Comparison of ENCODE assay signal across 8 cellular contexts in the genomic region with DNA sequence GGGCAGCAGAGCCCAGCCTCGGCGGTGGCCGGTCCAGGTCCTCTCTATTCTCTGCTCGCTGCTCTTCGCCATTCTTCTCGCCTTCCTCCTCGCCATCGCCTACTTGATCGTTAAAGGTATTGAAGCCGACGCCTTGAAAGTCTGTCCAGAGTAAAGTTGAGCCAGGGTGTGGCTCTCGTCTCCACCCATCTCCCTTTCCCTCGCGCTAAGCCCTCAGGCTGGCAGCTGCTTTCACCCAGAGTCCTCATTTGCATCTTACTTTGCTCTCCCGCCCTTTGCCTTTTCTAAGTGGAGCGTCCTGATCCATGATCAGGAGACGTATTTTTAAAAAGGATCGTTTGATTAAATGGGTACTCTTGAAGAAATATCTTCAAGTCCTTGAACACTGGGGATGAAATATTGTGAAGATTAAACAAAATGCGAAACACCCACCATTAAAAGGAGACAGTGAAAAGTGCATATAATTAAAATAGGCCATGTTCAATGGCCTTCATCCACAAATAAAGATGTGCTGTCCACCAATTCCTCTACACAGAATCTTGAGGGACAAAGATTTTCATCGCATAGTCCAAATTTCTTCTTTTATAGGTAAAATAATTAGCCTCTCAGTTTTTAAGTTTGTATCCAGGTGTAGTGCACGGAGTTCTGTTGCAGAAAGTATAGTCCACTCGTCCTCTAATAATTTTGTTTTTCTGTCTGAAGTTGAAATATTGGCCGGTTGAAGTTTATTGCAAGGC. TPM values are rescaled to one million over a fixed set of nuclear protein-coding genes. Genes with fewer than 3 reads are reported as not detected.
A peak's percentile ranks its signal among the peaks of the same experiment; 100 is the strongest.
DNase-seq lines count a peak whose midpoint lies in the region; ATAC-seq and TF ChIP-seq lines count a peak whose summit lies in the region.

No MANE protein-coding gene starts in this region.

- H3K27ac ChIP-seq in SJSA1 (peak overlapping the region; percentile 91), mucosa of rectum (ENCODE audit: low read depth in 2 of 2, low read length in 2 of 2) (peak overlapping the region; percentile 99 to 100)
- peak overlapping the region; percentile 97 for H3K27ac ChIP-seq in effector memory CD4-positive, alpha-beta T cell (ENCODE audit: insufficient read depth, low read length, poor library complexity, severe bottlenecking)

- POLR2A ChIA-PET in AG04449 (lab: Yijun Ruan, JAX): no interaction called here

- H3K9me3 ChIP-seq in SJSA1 (replicated peaks): no peaks in the 10 kb centered on the region
- no peaks in the 10 kb centered on the region for H3K9me3 ChIP-seq in effector memory CD4-positive, alpha-beta T cell (ENCODE audit: control insufficient read depth, low read length)
- no peaks in the 10 kb centered on the region for H3K9me3 ChIP-seq in mucosa of rectum (ENCODE audit: control insufficient read depth in 2 of 2, low read length in 2 of 2)

- H3K27me3 ChIP-seq in SJSA1 (replicated peaks) (no peaks in the 10 kb centered on the region), mucosa of rectum (ENCODE audit: control insufficient read depth in 2 of 2, insufficient read depth in 2 of 2, low read length in 2 of 2) (no peaks in the 10 kb centered on the region)
- H3K27me3 ChIP-seq in effector memory CD4-positive, alpha-beta T cell (replicated peaks; ENCODE audit: control insufficient read depth, insufficient read depth, low read length, poor library complexity, severe bottlenecking): no peaks in the 10 kb centered on the region

- H3K36me3 ChIP-seq in SJSA1 (peaks cover 46% of the 10 kb centered on the region), mucosa of rectum (ENCODE audit: control insufficient read depth in 2 of 2, insufficient read depth in 2 of 2, low read length in 2 of 2) (peaks cover 3 to 5% of the 10 kb centered on the region in 2 donors)
- peaks cover 12% of the 10 kb centered on the region for H3K36me3 ChIP-seq in effector memory CD4-positive, alpha-beta T cell (ENCODE audit: control insufficient read depth, insufficient read depth, low read length)

- peak overlapping the region; percentile 79 to 90 for H3K9ac ChIP-seq in mucosa of rectum (ENCODE audit: low read depth in 1 of 2, low read length in 2 of 2)

- peak; percentile 26 for ATAC-seq in HG02678 (IDR thresholded peaks at IDR 0.05; ENCODE audit: unreplicated experiment)

- DNase-seq in AG04449 (ENCODE audit: low read depth, low spot score) (no peak), GM12865 (ENCODE audit: low read depth) (peak; percentile 84), NAMALWA (ENCODE audit: low spot score) (peak; percentile 90), SJSA1 (ENCODE audit: low read depth in 1 of 2, low spot score in 2 of 2) (peak in 1 of 2 experiments; percentile 56), ecto neural progenitor cell (ENCODE audit: low spot score) (no peak)
- no peak for DNase-seq in effector memory CD4-positive, alpha-beta T cell

- TF ChIP-seq CTCF in AG04449 (IDR thresholded peaks at IDR 0.05; ENCODE audit: insufficient read depth, low read length, missing control alignments) (no peak), GM12865 (IDR thresholded peaks at IDR 0.05; ENCODE audit: insufficient read depth, low read depth, low read length, missing control alignments) (no peak)

- H3K4me1 ChIP-seq in SJSA1 (replicated peaks) (peaks cover 13% of the 10 kb centered on the region; the same call in 1 of the 2 replicates), mucosa of rectum (ENCODE audit: control insufficient read depth in 2 of 2, insufficient read depth in 2 of 2, low read length in 2 of 2) (peaks cover 15 to 17% of the 10 kb centered on the region in 2 donors)
- peaks cover 13% of the 10 kb centered on the region for H3K4me1 ChIP-seq in effector memory CD4-positive, alpha-beta T cell (ENCODE audit: control insufficient read depth, insufficient read depth, low read length, poor library complexity, severe bottlenecking)

- CTCF ChIA-PET in AG04449 (lab: Yijun Ruan, JAX): no interaction called here

- peak overlapping the region; percentile 99 for H3K4me3 ChIP-seq in AG04449 (ENCODE audit: low read depth, low read length)
- peak overlapping the region; percentile 93 for H3K4me3 ChIP-seq in GM12865 (ENCODE audit: low read depth, low read length)
- peak overlapping the region; percentile 85 for H3K4me3 ChIP-seq in SJSA1
- peak overlapping the region; percentile 100 for H3K4me3 ChIP-seq in effector memory CD4-positive, alpha-beta T cell (ENCODE audit: insufficient read depth, low read depth, low read length, poor library complexity, severe bottlenecking)
- peak overlapping the region; percentile 99 to 100 for H3K4me3 ChIP-seq in mucosa of rectum (ENCODE audit: low read length in 2 of 2)

RNA-seq across cellular contexts. Expression of gene ARL6IP6, which starts 0.7 kb away (rescaled TPM):
- 51.8 and 54.3 TPM in 2 replicates for total RNA-seq in SJSA1 (2014; rRNA removed; shearing (Covaris generic))

RNA-seq across cellular contexts. Expression of gene PRPF40A, which starts 1.8 kb away (rescaled TPM):
- 156 and 189 TPM in 2 replicates for total RNA-seq in SJSA1 (2014; rRNA removed; shearing (Covaris generic))

Comparison
In these comparisons a context has a peak if more than half of its experiments do, and no peak if none do; other contexts are left out.
1. DNase-seq: peak in GM12865 (single experiment) and NAMALWA (single experiment); none in AG04449 (single experiment), effector memory CD4-positive, alpha-beta T cell (0 of 3) and ecto neural progenitor cell (single experiment).
2. Peak in every context shown above with its lines, with median percentiles within 50 percentile points of each other: H3K4me3 ChIP-seq and H3K27ac ChIP-seq.